Comparison of ENCODE assay signal across 22 cellular contexts in the genomic region with DNA sequence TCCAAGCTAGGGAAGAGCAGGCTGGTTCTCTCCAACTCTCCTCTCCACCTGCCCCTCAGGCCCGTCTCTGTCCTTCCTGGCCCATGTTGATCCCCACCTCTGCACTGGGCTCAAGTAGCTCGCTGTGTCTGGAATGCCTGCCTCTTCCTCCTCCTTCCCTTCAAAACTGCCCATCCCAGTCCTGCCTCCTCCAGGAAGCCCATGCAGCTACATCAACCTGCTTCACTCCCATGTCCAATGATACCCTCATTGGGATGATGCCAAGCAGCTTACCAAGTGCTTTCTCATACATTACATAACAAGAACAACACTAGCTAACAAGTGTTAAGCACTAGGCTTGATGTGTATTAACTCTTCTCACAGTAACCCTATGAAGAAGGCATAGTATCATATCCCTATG. TPM values are rescaled to one million over a fixed set of nuclear protein-coding genes. Genes with fewer than 3 reads are reported as not detected.
"Had no signal": no experiment of that assay in that cellular context is flagged by ENCODE, and none has a peak within 500 bp of the region (broad histone marks: within the 10 kb centered on the region; RNA-seq: fewer than 3 reads in every experiment).

No MANE protein-coding gene starts in this region.

- H3K4me1 ChIP-seq: right atrium auricular region, suprapubic skin, thyroid gland, uterus had no signal

- H3K4me3 Mint-ChIP-seq: naive thymus-derived CD8-positive, alpha-beta T cell had no signal

- H3K36me3 Mint-ChIP-seq: naive thymus-derived CD8-positive, alpha-beta T cell had no signal

- H3K36me3 ChIP-seq: neutrophil, right atrium auricular region, suprapubic skin, thyroid gland, upper lobe of left lung, uterus had no signal

- DNase-seq: effector CD4-positive, alpha-beta T cell; foreskin melanocyte; hippocampal formation; kidney glomerular epithelial cell; mucosa of descending colon; stimulated activated CD4-positive, alpha-beta T cell treated with anti-CD3 and anti-CD28 coated beads, Interleukin-2, amount 100 ng/mL, for 48 hours; stimulated activated naive CD4-positive, alpha-beta T cell treated with Interleukin-2 at 50 U/mL for 16 hours; thyroid gland; upper lobe of left lung; uterus had no signal

- ATAC-seq: heart left ventricle; mucosa of descending colon; naive thymus-derived CD8-positive, alpha-beta T cell had no signal

- H3K9me3 Mint-ChIP-seq: naive thymus-derived CD8-positive, alpha-beta T cell had no signal

- H3K4me2 ChIP-seq: smooth muscle cell had no signal

- H3K4me3 ChIP-seq: coronary artery, heart left ventricle, mucosa of descending colon, right atrium auricular region, smooth muscle cell, suprapubic skin, thyroid gland, upper lobe of left lung, uterus had no signal

- H3K9me3 ChIP-seq: heart left ventricle, mucosa of descending colon, neutrophil, right atrium auricular region, suprapubic skin, thyroid gland, upper lobe of left lung, uterus had no signal

- H3K27ac Mint-ChIP-seq: naive thymus-derived CD8-positive, alpha-beta T cell had no signal

- H3K27ac ChIP-seq: coronary artery, heart left ventricle, neutrophil, right atrium auricular region, suprapubic skin, thyroid gland, upper lobe of left lung, uterus had no signal

- H3K27me3 ChIP-seq: right atrium auricular region, thyroid gland, upper lobe of left lung, uterus had no signal

RNA-seq across cellular contexts. Expression of a gene that starts 8.2 kb away (rescaled TPM):
- total RNA-seq: dermis microvascular lymphatic vessel endothelial cell; liver; lung microvascular endothelial cell; mesenteric fat pad; mucosa of descending colon; naive thymus-derived CD8-positive, alpha-beta T cell; osteocyte; smooth muscle cell; suprapubic skin; thyroid gland; upper lobe of left lung; uterus had no signal

RNA-seq across cellular contexts. Expression of a gene that starts 11.3 kb away (rescaled TPM):
- total RNA-seq: dermis microvascular lymphatic vessel endothelial cell; liver; lung microvascular endothelial cell; mesenteric fat pad; mucosa of descending colon; naive thymus-derived CD8-positive, alpha-beta T cell; osteocyte; right atrium auricular region; smooth muscle cell; suprapubic skin; thyroid gland; upper lobe of left lung had no signal

RNA-seq across cellular contexts. Expression of a gene that starts 31.5 kb away (rescaled TPM):
- total RNA-seq: dermis microvascular lymphatic vessel endothelial cell, heart left ventricle, liver, lung microvascular endothelial cell, mesenteric fat pad, mucosa of descending colon, osteocyte, right atrium auricular region, smooth muscle cell, suprapubic skin, thyroid gland, upper lobe of left lung had no signal
